ENCODE assay signal across 19 cellular contexts in the genomic region with DNA sequence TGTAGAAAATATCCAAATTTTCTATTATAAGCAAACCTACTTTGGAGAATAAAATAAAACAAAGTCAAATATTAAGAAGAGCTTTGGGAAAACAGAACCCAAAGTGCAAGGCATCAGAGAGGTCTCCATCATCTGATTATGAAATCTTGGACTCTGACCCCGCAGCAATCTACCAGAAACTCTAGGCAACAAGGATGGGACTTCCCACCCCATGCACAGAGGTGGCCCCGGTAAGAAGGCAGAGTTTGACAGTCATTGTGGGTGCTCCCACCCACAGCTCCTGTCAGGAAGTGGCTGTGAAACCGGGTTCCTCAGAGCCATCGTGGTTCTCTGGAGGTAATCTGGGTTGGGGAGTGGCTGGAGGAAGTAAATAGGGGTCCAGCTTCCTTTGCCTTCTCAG. TPM values are rescaled to one million over a fixed set of nuclear protein-coding genes. Genes with fewer than 3 reads are reported as not detected.
A peak's percentile ranks its signal among the peaks of the same experiment; 100 is the strongest.
DNase-seq lines count a peak whose midpoint lies in the region; ATAC-seq, FAIRE-seq and TF ChIP-seq lines count a peak whose summit lies in the region.
"Had no signal": no experiment of that assay in that cellular context is flagged by ENCODE, and none has a peak within 500 bp of the region (broad histone marks: within the 10 kb centered on the region; RNA-seq: fewer than 3 reads in every experiment).

No MANE protein-coding gene starts in this region.

- no peak overlapping the region for H2BK5ac ChIP-seq in mesenchymal stem cell (ENCODE audit: low read depth, low read length, poor library complexity, severe bottlenecking)

- no peak overlapping the region for H4K91ac ChIP-seq in mesenchymal stem cell (ENCODE audit: low read length)

- H2AFZ ChIP-seq in ACC112 (ENCODE audit: low read length, unreplicated experiment) (peak overlapping the region; percentile 55), GM23248 (peak overlapping the region; percentile 79), mesenchymal stem cell (ENCODE audit: low read depth, low read length) (no peak overlapping the region)

- H3K9me2 ChIP-seq in GM23248 (ENCODE audit: insufficient read depth), result no peaks in the 10 kb centered on the region

- 61 to 73% methylated on average over 4 of the region's 4 CpGs for WGBS in GM23248 (ENCODE audit: low coverage in 1 of 2, low lambda C conversion rate in 2 of 2, missing lambda C conversion rate in 2 of 2), 2 experiments
- 75% methylated on average over 4 of the region's 4 CpGs for WGBS in mesenchymal stem cell

- no peaks in the 10 kb centered on the region for H4K20me1 ChIP-seq in GM23248 (ENCODE audit: insufficient read depth)

- DNase-seq in GM23248 (no peak), caudate nucleus (lab: John Stamatoyannopoulos, UW) (peak in 2 of 61 donors; percentile 18 to 32), mesenchymal stem cell (no peak), GM12892 (ENCODE audit: insufficient read length) (no peak), nucleus accumbens (lab: John Stamatoyannopoulos, UW) (no peak), NCI-H446 treated with DMSO at 0.1 percent for 48 hours (lab: John Stamatoyannopoulos, UW) (no peak)
- DNase-seq: CD4-positive, alpha-beta T cell; DMS79; KG1; NCI-H1436; NCI-H2029; NCI-H2171; NCI-H446; NCI-H748 treated with DMSO at 0.1 percent for 48 hours; OCI-M1 had no signal

- H2AK5ac ChIP-seq in mesenchymal stem cell (ENCODE audit: low read length, severe bottlenecking), result peak overlapping the region; percentile 36

- no peak overlapping the region for H2BK12ac ChIP-seq in mesenchymal stem cell (ENCODE audit: low read length in 2 of 2)

- peaks cover 34% of the 10 kb centered on the region for H3F3A ChIP-seq in GM23248 (ENCODE audit: insufficient read depth)

- H3K36me3 ChIP-seq in ACC112 (ENCODE audit: insufficient read depth, low read length) (no peaks in the 10 kb centered on the region), GM23248 (ENCODE audit: low read depth) (no peaks in the 10 kb centered on the region), mesenchymal stem cell (ENCODE audit: control insufficient read depth in 1 of 2, insufficient read depth in 2 of 2, low read depth in 1 of 2, low read length in 2 of 2) (no peaks in the 10 kb centered on the region)

- no peak overlapping the region for H3K4me3 ChIP-seq in ACC112 (ENCODE audit: low read depth, low read length)
- H3K4me3 ChIP-seq in GM23248, result 0 out of 2 replicates have a peak overlapping the region, but pooled peaks have one; percentile 55
- H3K4me3 ChIP-seq in mesenchymal stem cell (ENCODE audit: insufficient read depth in 1 of 2, low read depth in 1 of 2, low read length in 2 of 2), result peak overlapping the region in 1 of 2 experiments; percentile 58

- H3K4ac ChIP-seq in mesenchymal stem cell (ENCODE audit: low read depth in 1 of 2, low read length in 2 of 2), result no peak overlapping the region

- H3K27me3 ChIP-seq in ACC112 (ENCODE audit: insufficient read depth, low read length) (no peaks in the 10 kb centered on the region), GM23248 (replicated peaks; ENCODE audit: insufficient read depth) (no peaks in the 10 kb centered on the region), mesenchymal stem cell (ENCODE audit: control insufficient read depth in 1 of 2, insufficient read depth in 1 of 2, low read length in 2 of 2) (no peaks in the 10 kb centered on the region)

- no peak for TF ChIP-seq POLR2A in GM12892 (IDR thresholded peaks at IDR 0.05; ENCODE audit: low read depth, low read length)

- H3K9ac ChIP-seq in GM23248 (peak overlapping the region; percentile 52), mesenchymal stem cell (ENCODE audit: low read length) (peak overlapping the region; percentile 62)

- H4K8ac ChIP-seq in mesenchymal stem cell (ENCODE audit: low read length), result no peak overlapping the region

- no peak overlapping the region for H3K14ac ChIP-seq in mesenchymal stem cell (ENCODE audit: low read length in 2 of 2)

- in situ Hi-C loops in GM23248 (cut with MboI), result no loop called here

- H3K79me2 ChIP-seq in ACC112 (ENCODE audit: control insufficient read depth, insufficient read depth, low read length, unreplicated experiment) (no peaks in the 10 kb centered on the region), GM23248 (ENCODE audit: insufficient read depth) (no peaks in the 10 kb centered on the region)

- no peak for ATAC-seq in HG02938 (IDR thresholded peaks at IDR 0.05; ENCODE audit: unreplicated experiment)

- peak overlapping the region; percentile 57 for H3K4me2 ChIP-seq in GM23248 (ENCODE audit: unreplicated experiment)
- H3K4me2 ChIP-seq in mesenchymal stem cell (ENCODE audit: low read length, poor library complexity, severe bottlenecking), result no peak overlapping the region

- no peak overlapping the region for H3K23ac ChIP-seq in mesenchymal stem cell (ENCODE audit: low read length in 2 of 2)

- no peaks in the 10 kb centered on the region for H3K79me1 ChIP-seq in mesenchymal stem cell (replicated peaks; ENCODE audit: low read length, poor library complexity, severe bottlenecking)

- H2BK15ac ChIP-seq in mesenchymal stem cell (ENCODE audit: low read depth, poor library complexity, severe bottlenecking), result no peak overlapping the region

- H2BK120ac ChIP-seq in mesenchymal stem cell (ENCODE audit: low read depth, low read length), result no peak overlapping the region

- FAIRE-seq in GM12892 (lab: Jason Lieb, UNC), result no peak
- FAIRE-seq: D721Med had no signal

- H3K18ac ChIP-seq in mesenchymal stem cell (ENCODE audit: low read depth in 1 of 2, low read length in 2 of 2), result peak overlapping the region in 1 of 2 experiments; percentile 48

- H3K4me1 ChIP-seq in ACC112 (ENCODE audit: control insufficient read depth, insufficient read depth, low read length, unreplicated experiment) (peaks cover 19% of the 10 kb centered on the region), GM23248 (ENCODE audit: insufficient read depth) (peaks cover 26% of the 10 kb centered on the region), mesenchymal stem cell (ENCODE audit: control insufficient read depth, insufficient read depth, low read depth, low read length) (peaks cover 7% of the 10 kb centered on the region)

- no peaks in the 10 kb centered on the region for H3K9me3 ChIP-seq in GM23248 (ENCODE audit: low read depth)
- no peaks in the 10 kb centered on the region for H3K9me3 ChIP-seq in mesenchymal stem cell (ENCODE audit: control insufficient read depth, low read length)

- H3K27ac ChIP-seq in ACC112 (ENCODE audit: low read depth, low read length) (peak overlapping the region; percentile 64), GM23248 (peak overlapping the region; percentile 89), caudate nucleus (ENCODE audit: low read depth, low read length) (peak overlapping the region; percentile 74), mesenchymal stem cell (ENCODE audit: low read length, poor library complexity, severe bottlenecking) (peak overlapping the region; percentile 77)
- H3K27ac ChIP-seq: RWPE1 had no signal

RNA-seq across cellular contexts. Expression of a gene that starts 37.0 kb away (rescaled TPM):
- total RNA-seq in GM23248 (2014; rRNA removed; shearing (Covaris generic)), result 51.2 and 71.8 TPM in 2 replicates
- polyA plus RNA-seq in GM23248 (2016; fragmentation: Nextera tagmentation; extraction: Ambion mirVana), result 35.7 and 39.2 TPM in 2 replicates
- 44.3 TPM for polyA plus RNA-seq in mesenchymal stem cell (2013, experiment 1 of 2)
- polyA plus RNA-seq in mesenchymal stem cell (2013, experiment 2 of 2), result 41.4 TPM
- polyA plus RNA-seq in GM12892 (2012; ENCODE audit: missing spikeins), result 0.06 TPM
- total RNA-seq: CD4-positive, alpha-beta T cell had no signal
